Comparison of ENCODE assay signal across 1 cellular context in genomic region chr20:23636182-23636907, GRCh38.
TF ChIP-seq lines count a peak whose summit lies in the region.

No MANE protein-coding gene starts in this region.

TF ChIP-seq in H1, 55 proteins besides CTCF, POLR2A, EP300 and RAD21:
- TF ChIP-seq BACH1 (IDR thresholded peaks at IDR 0.05; ENCODE audit: low read length) (no peak), BCL11A (IDR thresholded peaks at IDR 0.05; ENCODE audit: low read depth in 2 of 2, low read length in 2 of 2) (no peak), SP4 (IDR thresholded peaks at IDR 0.05; ENCODE audit: low read length) (no peak), KDM4A (IDR thresholded peaks at IDR 0.05; ENCODE audit: low read depth, low read length, severe bottlenecking) (no peak), RBBP5 (IDR thresholded peaks at IDR 0.05; ENCODE audit: borderline replicate concordance, low read depth, low read length) (no peak), TEAD4 (IDR thresholded peaks at IDR 0.05; ENCODE audit: low read depth, low read length) (no peak), MAFK (IDR thresholded peaks at IDR 0.05; ENCODE audit: low read depth, low read length) (no peak), NRF1 (IDR thresholded peaks at IDR 0.05; ENCODE audit: low read depth, low read length) (no peak), SP1 (IDR thresholded peaks at IDR 0.05; ENCODE audit: low read depth, low read length) (no peak), CHD2 (IDR thresholded peaks at IDR 0.05; ENCODE audit: low read length) (no peak)
TF ChIP-seq in H1: peak in this region for 0.
